ENCODE assay signal across 18 cellular contexts in the genomic region with DNA sequence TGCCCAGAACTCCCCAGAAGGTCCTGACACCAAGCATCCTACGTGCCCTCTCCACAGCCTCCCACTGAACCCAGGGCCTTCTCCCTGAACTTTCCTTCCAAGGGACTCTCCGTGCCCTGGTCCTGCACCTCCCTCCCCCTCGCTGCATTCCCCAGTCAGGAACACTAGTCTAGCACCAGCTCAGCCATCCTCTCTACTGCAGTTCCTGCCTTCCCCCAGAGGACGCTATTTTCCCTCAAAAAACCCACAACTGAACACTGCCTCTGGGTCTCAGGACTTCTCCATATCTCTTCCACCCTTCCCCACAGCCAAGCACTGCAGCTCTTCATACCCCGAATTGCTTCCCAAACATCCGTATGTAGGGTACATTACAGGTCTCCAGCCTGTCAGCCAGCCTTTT. TPM values are rescaled to one million over a fixed set of nuclear protein-coding genes. Genes with fewer than 3 reads are reported as not detected.
A peak's percentile ranks its signal among the peaks of the same experiment; 100 is the strongest.
DNase-seq lines count a peak whose midpoint lies in the region; ATAC-seq, FAIRE-seq and TF ChIP-seq lines count a peak whose summit lies in the region.
"Had no signal": no experiment of that assay in that cellular context is flagged by ENCODE, and none has a peak within 500 bp of the region (broad histone marks: within the 10 kb centered on the region; RNA-seq: fewer than 3 reads in every experiment).

No MANE protein-coding gene starts in this region.

- RAD21 ChIA-PET in HCT116 (lab: Charles Lee; ENCODE audit: low non-redundant PET in 1 of 2, low total read pairs in 2 of 2, uncharacterized antibody in 2 of 2, unreplicated experiment in 2 of 2) = interaction anchor here in 1 of 2 experiments (1.7 kb wide), 1 partner anchor 14 kb away, joined by 4 read pairs; no protein-coding TSS in a partner anchor

- H2AFZ ChIP-seq in HCT116 (ENCODE audit: low read depth, low read length, poor library complexity, severe bottlenecking) = no peak overlapping the region
- H2AFZ ChIP-seq in K562 (ENCODE audit: low read depth, low read length) = no peak overlapping the region
- H2AFZ ChIP-seq in keratinocyte (ENCODE audit: control insufficient read depth, low read length) = no peak overlapping the region

- H3K27me3 Mint-ChIP-seq in Caco-2 (ENCODE audit: insufficient read depth, unreplicated experiment) = no peaks in the 10 kb centered on the region

- peak overlapping the region; percentile 43 for H3K27ac Mint-ChIP-seq in Caco-2 (ENCODE audit: unreplicated experiment)

- no peaks in the 10 kb centered on the region for H3K36me3 Mint-ChIP-seq in Caco-2 (ENCODE audit: insufficient read depth, unreplicated experiment)

- H3K36me3 ChIP-seq in Caco-2 (ENCODE audit: control insufficient read depth, insufficient read depth, low read length) = no peaks in the 10 kb centered on the region
- H3K36me3 ChIP-seq in HCT116 (ENCODE audit: control insufficient read depth in 1 of 2, insufficient read depth in 2 of 2, low read length in 2 of 2) = no peaks in the 10 kb centered on the region
- H3K36me3 ChIP-seq in K562 (ENCODE audit: control insufficient read depth, insufficient read depth, low read length) = no peaks in the 10 kb centered on the region
- peaks cover 7 to 16% of the 10 kb centered on the region in 2 experiments for H3K36me3 ChIP-seq in keratinocyte (ENCODE audit: control insufficient read depth in 2 of 2, extremely low read depth in 1 of 2, insufficient read depth in 2 of 2, low read length in 2 of 2)
- peaks cover 0 to 26% (median 5%) of the 10 kb centered on the region in 3 donors for H3K36me3 ChIP-seq in tibial artery
- H3K36me3 ChIP-seq: HAP-1 had no signal

- TF ChIP-seq RAD21 in HCT116 (IDR thresholded peaks at IDR 0.05; ENCODE audit: low read depth) (no peak), K562 (CRISPR knock-in tag; conservative IDR thresholded peaks at IDR 0.05 in 1 of 2, IDR thresholded peaks at IDR 0.05 in 1 of 2) (no peak)

- H3K4me2 ChIP-seq in HCT116 (ENCODE audit: low read length) = peak overlapping the region; percentile 43
- no peak overlapping the region for H3K4me2 ChIP-seq in K562 (ENCODE audit: insufficient read depth, low read length)
- H3K4me2 ChIP-seq in keratinocyte (ENCODE audit: control insufficient read depth, extremely low read depth, insufficient read depth, low read depth, low read length) = no peak overlapping the region

- no peak for TF ChIP-seq CTCF in Caco-2 (IDR thresholded peaks at IDR 0.05; ENCODE audit: insufficient read depth in 1 of 2, low read depth in 1 of 2, low read length in 1 of 2, severe bottlenecking in 1 of 2, unreplicated experiment in 1 of 2)
- TF ChIP-seq CTCF in HCT116 (IDR thresholded peaks at IDR 0.05 in 2 of 3, conservative IDR thresholded peaks at IDR 0.05 in 1 of 3; ENCODE audit: borderline replicate concordance in 1 of 3, insufficient read depth in 1 of 3, low read depth in 2 of 3, low read length in 2 of 3) = peak in 1 of 3 experiments; percentile 31; a peak in 1 of 6 replicates
- TF ChIP-seq CTCF in K562 (IDR thresholded peaks at IDR 0.05 in 2 of 3, conservative IDR thresholded peaks at IDR 0.05 in 1 of 3; ENCODE audit: insufficient read depth in 2 of 3, low read depth in 1 of 3, low read length in 3 of 3) = peak; percentile 31 to 35 (median 35); a peak in 3 of 6 replicates
- TF ChIP-seq CTCF in keratinocyte (optimal IDR thresholded peaks at IDR 0.05 in 1 of 3, IDR thresholded peaks at IDR 0.05 in 1 of 3, conservative IDR thresholded peaks at IDR 0.05 in 1 of 3; ENCODE audit: extremely low read depth in 1 of 3, insufficient read depth in 2 of 3, low read length in 3 of 3) = no peak
- no peak for TF ChIP-seq CTCF in tibial artery (IDR thresholded peaks at IDR 0.05)

- in situ Hi-C loops in K562 (cut with MboI) = no loop called here

- H4K20me1 ChIP-seq in HCT116 (ENCODE audit: insufficient read depth) = no peaks in the 10 kb centered on the region
- no peaks in the 10 kb centered on the region; the same call in 1 of the 2 replicates for H4K20me1 ChIP-seq in K562 (replicated peaks; ENCODE audit: control insufficient read depth, insufficient read depth, low read length)
- no peaks in the 10 kb centered on the region for H4K20me1 ChIP-seq in keratinocyte (ENCODE audit: control insufficient read depth, extremely low read depth, insufficient read depth, low read length)

- FAIRE-seq in K562 (lab: Jason Lieb, UNC) (no peak), keratinocyte (lab: Jason Lieb, UNC) (no peak)

- H3K9ac ChIP-seq in HCT116 (ENCODE audit: low read length) (peak overlapping the region; percentile 48), K562 (ENCODE audit: insufficient read depth in 1 of 2, low read depth in 2 of 2, low read length in 2 of 2) (no peak overlapping the region), keratinocyte (ENCODE audit: control insufficient read depth, extremely low read depth, insufficient read depth, low read length) (no peak overlapping the region)

- dilution Hi-C loops in keratinocyte (cut with MboI; ENCODE audit: extremely low pct_ligation_motif_present, low sequenced_read_pairs) = no loop called here

- no peaks in the 10 kb centered on the region for H3K9me3 ChIP-seq in Caco-2
- H3K9me3 ChIP-seq in HCT116 (ENCODE audit: control insufficient read depth in 1 of 2, insufficient read depth in 1 of 2, low read depth in 1 of 2, low read length in 2 of 2) = no peaks in the 10 kb centered on the region
- no peaks in the 10 kb centered on the region for H3K9me3 ChIP-seq in K562 (replicated peaks; ENCODE audit: control insufficient read depth, insufficient read depth, low read depth, low read length)
- H3K9me3 ChIP-seq in keratinocyte (ENCODE audit: control insufficient read depth, low read depth, low read length) = no peaks in the 10 kb centered on the region
- no peaks in the 10 kb centered on the region for H3K9me3 ChIP-seq in tibial artery
- H3K9me3 ChIP-seq: HAP-1 had no signal

- H3K27me3 ChIP-seq in Caco-2 (replicated peaks; ENCODE audit: control insufficient read depth, insufficient read depth, low read length) (no peaks in the 10 kb centered on the region), HCT116 (ENCODE audit: insufficient read depth, low read length) (no peaks in the 10 kb centered on the region), K562 (ENCODE audit: control insufficient read depth in 2 of 2, insufficient read depth in 2 of 2, low read length in 2 of 2) (0 out of 5 replicates have a peak, but pooled peaks cover 0 to 5% of the 10 kb centered on the region in 2 experiments), keratinocyte (ENCODE audit: control insufficient read depth, extremely low read depth, insufficient read depth, low read length) (no peaks in the 10 kb centered on the region), tibial artery (no peaks in the 10 kb centered on the region)

- CTCF ChIA-PET in Caco-2 (lab: Charles Lee) (no interaction called here), HCT116 (lab: Charles Lee) (interaction anchor here (1.4 to 2.1 kb wide), 2 partner anchors 9 to 14 kb away, joined by 7 to 17 read pairs; no protein-coding TSS in a partner anchor), K562 (lab: Yijun Ruan, JAX; ENCODE audit: low intra/inter-chr PET ratio) (interaction anchor here (0.5 kb wide), 1 partner anchor 1296 kb away, joined by 3 read pairs; no protein-coding TSS in a partner anchor)

- H3K27ac ChIP-seq in HCT116 (ENCODE audit: low read depth, low read length) (peak overlapping the region; percentile 44; the same call in 1 of the 2 replicates), K562 (ENCODE audit: extremely low read depth, low read depth, low read length) (no peak overlapping the region), keratinocyte (ENCODE audit: control insufficient read depth, insufficient read depth, low read length) (peak overlapping the region; percentile 77), tibial artery (no peak overlapping the region)

- H3K79me2 ChIP-seq in HCT116 (ENCODE audit: insufficient read depth, low read length) (no peaks in the 10 kb centered on the region), K562 (ENCODE audit: control insufficient read depth, insufficient read depth, low read length) (no peaks in the 10 kb centered on the region), keratinocyte (ENCODE audit: control insufficient read depth, insufficient read depth, low read length) (peaks cover 7% of the 10 kb centered on the region)

- POLR2A ChIA-PET in Caco-2 (lab: Charles Lee) = no interaction called here
- POLR2A ChIA-PET in HCT116 (lab: Charles Lee) = interaction anchor here (0.6 to 1.1 kb wide), 2 partner anchors 11 to 20 kb away, joined by 3 read pairs; no protein-coding TSS in a partner anchor
- POLR2A ChIA-PET in K562 (lab: Yijun Ruan, JAX) = interaction anchor here (0.6 to 1.7 kb wide), 5 partner anchors 10 to 191 kb away, joined by 3 to 5 read pairs (median 3); no protein-coding TSS in a partner anchor

- no TSS peak for BruUV-seq in Caco-2 (replicated peaks; lab: Mats Ljungman, UMichigan)
- BruUV-seq in HCT116 (replicated peaks; lab: Mats Ljungman, UMichigan) = no TSS peak
- no TSS peak for BruUV-seq in K562 (replicated peaks; lab: Mats Ljungman, UMichigan)

- TF ChIP-seq POLR2A in HCT116 (IDR thresholded peaks at IDR 0.05; ENCODE audit: borderline replicate concordance, extremely low read depth, insufficient read depth, insufficient read length) = no peak
- no peak for TF ChIP-seq POLR2A in K562 (conservative IDR thresholded peaks at IDR 0.05)

- no peaks in the 10 kb centered on the region for H3K9me3 Mint-ChIP-seq in Caco-2 (ENCODE audit: unreplicated experiment)

- 44% methylated on average over 6 of the region's 6 CpGs for WGBS in K562 (ENCODE audit: insufficient coverage, low coverage, missing lambda C conversion rate)

- peaks cover 3% of the 10 kb centered on the region; the same call in 1 of the 2 replicates for H3K9me2 ChIP-seq in HCT116 (ENCODE audit: insufficient read depth)

- H3K4me1 Mint-ChIP-seq in Caco-2 (ENCODE audit: low read depth, unreplicated experiment) = peaks cover 8% of the 10 kb centered on the region

- H3K4me3 Mint-ChIP-seq in Caco-2 (ENCODE audit: unreplicated experiment) = no peak overlapping the region

- H3K4me1 ChIP-seq in Caco-2 = no peaks in the 10 kb centered on the region
- peaks cover 10 to 68% of the 10 kb centered on the region in 2 experiments for H3K4me1 ChIP-seq in HCT116 (ENCODE audit: control insufficient read depth in 1 of 2, insufficient read depth in 2 of 2, low read length in 2 of 2)
- H3K4me1 ChIP-seq in K562 (replicated peaks in 1 of 2; ENCODE audit: control insufficient read depth in 2 of 2, insufficient read depth in 2 of 2, low read length in 2 of 2) = no peaks in the 10 kb centered on the region
- H3K4me1 ChIP-seq in keratinocyte (ENCODE audit: control insufficient read depth, extremely low read depth, insufficient read depth, low read length) = peaks cover 45% of the 10 kb centered on the region
- no peaks in the 10 kb centered on the region for H3K4me1 ChIP-seq in tibial artery
- H3K4me1 ChIP-seq: HAP-1 had no signal

- no peak for DNase-seq in Caco-2
- no peak for DNase-seq in HCT116 (ENCODE audit: low read depth, low spot score)
- no peak for DNase-seq in K562 (ENCODE audit: extremely low read depth in 1 of 4, low spot score in 3 of 4)
- no peak for DNase-seq in keratinocyte (ENCODE audit: low read depth, low spot score)
- no peak for DNase-seq in tibial artery
- no peak for DNase-seq in HPDE6-E6E7 (ENCODE audit: extremely low spot score)
- no peak for DNase-seq in NCI-H1694 treated with DMSO at 0.1 percent for 48 hours (lab: John Stamatoyannopoulos, UW)
- DNase-seq: DMS 273 treated with DMSO at 0.1 percent for 48 hours; GDM1; KBM-7; NCI-H1105 treated with DMSO at 0.1 percent for 48 hours; NCI-H1694; NCI-H510A; NCI-H748 treated with DMSO at 0.1 percent for 48 hours; NK-92 treated with Interleukin-12 subunit alpha and Interleukin-12 subunit beta, amount 100 ng/mL, for 24 hours; SHP77 treated with DMSO at 0.1 percent for 48 hours had no signal

- ATAC-seq in HCT116 (peak; percentile 46), K562 (peak; percentile 62)

- H3K4me3 ChIP-seq in Caco-2 (ENCODE audit: low read depth, low read length) (no peak overlapping the region), HCT116 (replicated peaks in 1 of 2; ENCODE audit: low read depth in 1 of 2, low read length in 2 of 2) (no peak overlapping the region), K562 (no peak overlapping the region), keratinocyte (ENCODE audit: control insufficient read depth in 2 of 3, extremely low read depth in 1 of 3, insufficient read depth in 2 of 3, low read depth in 1 of 3, low read length in 3 of 3) (no peak overlapping the region), tibial artery (no peak overlapping the region)
- H3K4me3 ChIP-seq: HAP-1 had no signal

- no peaks in the 10 kb centered on the region for H3K9me1 ChIP-seq in K562 (ENCODE audit: control insufficient read depth, insufficient read depth, low read length)
- H3K9me1 ChIP-seq in keratinocyte (ENCODE audit: control insufficient read depth, extremely low read depth, insufficient read depth, low read length) = no peaks in the 10 kb centered on the region

- no peak for TF ChIP-seq EP300 in K562 (IDR thresholded peaks at IDR 0.05; ENCODE audit: low read length)

- intact Hi-C loops in Caco-2 (cut with micrococcal nuclease; ENCODE audit: unreplicated experiment) = no loop called here
- intact Hi-C loops in HCT116 (cut with micrococcal nuclease) = no loop called here
- intact Hi-C loops in K562 (cut with micrococcal nuclease) = no loop called here
- intact Hi-C loops in tibial artery (cut with DNase I; ENCODE audit: low total_unique reads) = no loop called here

RNA-seq across cellular contexts. Expression of a gene that starts 12.6 kb away (rescaled TPM):
- total RNA-seq in Caco-2 (2022) = 0.26 TPM in 1 of 2 replicates, not detected in the other
- 36.4 TPM for total RNA-seq in HCT116 (2021; ENCODE audit: unreplicated experiment)
- 46.0 and 46.3 TPM in 2 replicates for polyA plus RNA-seq in HCT116 (2012)
- 0.74 TPM in 1 of 2 replicates, not detected in the other for total RNA-seq in K562 (2011; cell fraction: chromatin; rRNA removed; ENCODE audit: low replicate concordance)
- total RNA-seq in K562 (2011; cell fraction: nucleolus; rRNA removed) = 0.92 and 1.0 TPM in 2 replicates
- total RNA-seq in K562 (2011; cell fraction: nucleoplasm; rRNA removed) = 0.44 and 0.61 TPM in 2 replicates
- not detected in 2 replicates for total RNA-seq in K562 (2014; rRNA removed)
- total RNA-seq in K562 (2014; rRNA removed; fragmentation: Illumina TruSeq; extraction: Trizol) = not detected in 2 replicates
- total RNA-seq in K562 (2015; rRNA removed; fragmentation: Illumina TruSeq; extraction: Trizol) = not detected in 2 replicates
- total RNA-seq in K562 (2021) = 0.38 TPM in 1 of 2 replicates, not detected in the other
- polyA plus RNA-seq in K562 (2011; rRNA removed) = 0.06 and 0.07 TPM in 2 replicates
- polyA plus RNA-seq in K562 (2011; cell fraction: cytosol; rRNA removed) = not detected in 2 replicates
- polyA plus RNA-seq in K562 (2011; cell fraction: nucleus; rRNA removed) = 0.46 and 0.50 TPM in 2 replicates
- polyA plus RNA-seq in K562 (2012) = 0.22 and 0.55 TPM in 2 replicates
- polyA plus RNA-seq in K562 (2014; fragmentation: Illumina TruSeq; extraction: Trizol) = not detected in 2 replicates
- polyA plus RNA-seq in K562 (2014; fragmentation: Nextera tagmentation; extraction: Ambion mirVana) = not detected
- not detected in 2 replicates for polyA plus RNA-seq in K562 (2014; rRNA removed)
- not detected in 2 replicates for polyA minus RNA-seq in K562 (2011; rRNA and poly(A)+ RNA removed)
- not detected in 2 replicates for polyA minus RNA-seq in K562 (2011; cell fraction: cytosol; rRNA and poly(A)+ RNA removed)
- 0.11 and 0.27 TPM in 2 replicates for polyA minus RNA-seq in K562 (2011; cell fraction: nucleus; rRNA and poly(A)+ RNA removed)
- polyA plus RNA-seq in keratinocyte = 27.2 to 49.5 TPM (median 36.0 TPM) in 3 replicates
- polyA plus RNA-seq in keratinocyte (2011; ENCODE audit: low read depth) = 8.9 TPM
- polyA plus RNA-seq in keratinocyte (2011; cell fraction: cytosol; rRNA removed) = 16.7 and 46.2 TPM in 2 replicates
- 106 and 145 TPM in 2 replicates for polyA plus RNA-seq in keratinocyte (2011; cell fraction: nucleus; rRNA removed)
- 37.6 and 101 TPM in 2 replicates for polyA plus RNA-seq in keratinocyte (2012; ENCODE audit: low replicate concordance)
- polyA minus RNA-seq in keratinocyte = 15.1 to 47.6 TPM (median 17.2 TPM) in 3 replicates
- 62.5 TPM for polyA minus RNA-seq in keratinocyte (2011; cell fraction: cytosol; rRNA and poly(A)+ RNA removed)
- polyA minus RNA-seq in keratinocyte (2011; cell fraction: nucleus; rRNA and poly(A)+ RNA removed) = 36.9 and 48.7 TPM in 2 replicates
- polyA plus RNA-seq: AG04450 had no signal

RNA-seq across cellular contexts. Expression of a gene that starts 25.7 kb away (rescaled TPM):
- 14.1 and 15.9 TPM in 2 replicates for total RNA-seq in Caco-2 (2022)
- 18.7 TPM for total RNA-seq in HCT116 (2021; ENCODE audit: unreplicated experiment)
- polyA plus RNA-seq in HCT116 (2012) = 16.2 and 18.9 TPM in 2 replicates
- total RNA-seq in K562 (2011; cell fraction: chromatin; rRNA removed; ENCODE audit: low replicate concordance) = 24.0 and 67.1 TPM in 2 replicates
- 41.3 and 46.4 TPM in 2 replicates for total RNA-seq in K562 (2011; cell fraction: nucleolus; rRNA removed)
- total RNA-seq in K562 (2011; cell fraction: nucleoplasm; rRNA removed) = 28.3 and 29.6 TPM in 2 replicates
- total RNA-seq in K562 (2014; rRNA removed) = 17.5 and 27.9 TPM in 2 replicates
- total RNA-seq in K562 (2014; rRNA removed; fragmentation: Illumina TruSeq; extraction: Trizol) = 7.8 and 10.0 TPM in 2 replicates
- total RNA-seq in K562 (2015; rRNA removed; fragmentation: Illumina TruSeq; extraction: Trizol) = 16.1 and 16.2 TPM in 2 replicates
- 28.4 and 30.8 TPM in 2 replicates for total RNA-seq in K562 (2021)
- 13.9 and 19.1 TPM in 2 replicates for polyA plus RNA-seq in K562 (2011; rRNA removed)
- polyA plus RNA-seq in K562 (2011; cell fraction: cytosol; rRNA removed) = 27.1 and 36.4 TPM in 2 replicates
- 59.2 and 89.3 TPM in 2 replicates for polyA plus RNA-seq in K562 (2011; cell fraction: nucleus; rRNA removed)
- 27.4 and 30.4 TPM in 2 replicates for polyA plus RNA-seq in K562 (2012)
- polyA plus RNA-seq in K562 (2014; fragmentation: Illumina TruSeq; extraction: Trizol) = 24.7 and 27.1 TPM in 2 replicates
- polyA plus RNA-seq in K562 (2014; fragmentation: Nextera tagmentation; extraction: Ambion mirVana) = 1 to 10 TPM; 7.0 to 9.8 TPM
- 18.6 and 22.0 TPM in 2 replicates for polyA plus RNA-seq in K562 (2014; rRNA removed)
- polyA minus RNA-seq in K562 (2011; rRNA and poly(A)+ RNA removed) = 18.8 and 24.2 TPM in 2 replicates
- 16.5 and 21.7 TPM in 2 replicates for polyA minus RNA-seq in K562 (2011; cell fraction: cytosol; rRNA and poly(A)+ RNA removed)
- 18.4 and 22.3 TPM in 2 replicates for polyA minus RNA-seq in K562 (2011; cell fraction: nucleus; rRNA and poly(A)+ RNA removed)
- polyA plus RNA-seq in keratinocyte = 20.7 to 40.0 TPM (median 35.7 TPM) in 3 replicates
- polyA plus RNA-seq in keratinocyte (2011; ENCODE audit: low read depth) = 29.5 TPM
- 23.3 and 31.4 TPM in 2 replicates for polyA plus RNA-seq in keratinocyte (2011; cell fraction: cytosol; rRNA removed)
- polyA plus RNA-seq in keratinocyte (2011; cell fraction: nucleus; rRNA removed) = 88.6 and 100 TPM in 2 replicates
- polyA plus RNA-seq in keratinocyte (2012; ENCODE audit: low replicate concordance) = 28.3 and 31.7 TPM in 2 replicates
- polyA minus RNA-seq in keratinocyte = 68.1 to 123 TPM (median 111 TPM) in 3 replicates
- 58.1 TPM for polyA minus RNA-seq in keratinocyte (2011; cell fraction: cytosol; rRNA and poly(A)+ RNA removed)
- polyA minus RNA-seq in keratinocyte (2011; cell fraction: nucleus; rRNA and poly(A)+ RNA removed) = 46.1 and 57.6 TPM in 2 replicates

RNA-seq across cellular contexts. Expression of a gene that starts 48.8 kb away (rescaled TPM):
- total RNA-seq in Caco-2 (2022) (29.0 and 29.5 TPM in 2 replicates), HCT116 (2021; ENCODE audit: unreplicated experiment) (53.2 TPM), K562 (2014; rRNA removed) (87.5 and 122 TPM in 2 replicates), K562 (2014; rRNA removed; fragmentation: Illumina TruSeq; extraction: Trizol) (31.9 and 39.4 TPM in 2 replicates), K562 (2015; rRNA removed; fragmentation: Illumina TruSeq; extraction: Trizol) (66.8 and 68.1 TPM in 2 replicates), K562 (2021) (94.1 and 97.3 TPM in 2 replicates)
- 31.5 and 32.2 TPM in 2 replicates for polyA plus RNA-seq in HCT116 (2012)
- 110 and 268 TPM in 2 replicates for total RNA-seq in K562 (2011; cell fraction: chromatin; rRNA removed; ENCODE audit: low replicate concordance)
- 191 and 199 TPM in 2 replicates for total RNA-seq in K562 (2011; cell fraction: nucleolus; rRNA removed)
- 123 and 150 TPM in 2 replicates for total RNA-seq in K562 (2011; cell fraction: nucleoplasm; rRNA removed)
- polyA plus RNA-seq in K562 (2011; rRNA removed) (63.1 and 71.2 TPM in 2 replicates), K562 (2014; fragmentation: Illumina TruSeq; extraction: Trizol) (81.1 and 106 TPM in 2 replicates), K562 (2014; fragmentation: Nextera tagmentation; extraction: Ambion mirVana) (10 to 100 TPM; 17.9 to 27.0 TPM), K562 (2014; rRNA removed) (93.2 and 110 TPM in 2 replicates), keratinocyte (30.3 to 35.1 TPM (median 33.5 TPM) in 3 replicates)
- polyA plus RNA-seq in K562 (2011; cell fraction: cytosol; rRNA removed) = 117 and 149 TPM in 2 replicates
- 379 and 380 TPM in 2 replicates for polyA plus RNA-seq in K562 (2011; cell fraction: nucleus; rRNA removed)
- 39.2 and 65.5 TPM in 2 replicates for polyA plus RNA-seq in K562 (2012)
- 50.3 and 52.5 TPM in 2 replicates for polyA minus RNA-seq in K562 (2011; rRNA and poly(A)+ RNA removed)
- polyA minus RNA-seq in K562 (2011; cell fraction: cytosol; rRNA and poly(A)+ RNA removed) = 35.5 and 48.5 TPM in 2 replicates
- polyA minus RNA-seq in K562 (2011; cell fraction: nucleus; rRNA and poly(A)+ RNA removed) = 96.7 and 113 TPM in 2 replicates
- polyA plus RNA-seq in keratinocyte (2011; ENCODE audit: low read depth) = 20.3 TPM
- 20.0 and 29.5 TPM in 2 replicates for polyA plus RNA-seq in keratinocyte (2011; cell fraction: cytosol; rRNA removed)
- 72.0 and 76.9 TPM in 2 replicates for polyA plus RNA-seq in keratinocyte (2011; cell fraction: nucleus; rRNA removed)
- 25.8 and 25.9 TPM in 2 replicates for polyA plus RNA-seq in keratinocyte (2012; ENCODE audit: low replicate concordance)
- polyA minus RNA-seq in keratinocyte = 29.9 to 66.6 TPM (median 33.9 TPM) in 3 replicates
- 35.1 TPM for polyA minus RNA-seq in keratinocyte (2011; cell fraction: cytosol; rRNA and poly(A)+ RNA removed)
- 19.2 and 21.3 TPM in 2 replicates for polyA minus RNA-seq in keratinocyte (2011; cell fraction: nucleus; rRNA and poly(A)+ RNA removed)

RNA-seq across cellular contexts. Expression of a gene that starts 53.7 kb away (rescaled TPM):
- total RNA-seq in Caco-2 (2022) (89.9 and 91.2 TPM in 2 replicates), HCT116 (2021; ENCODE audit: unreplicated experiment) (122 TPM), K562 (2014; rRNA removed) (296 and 328 TPM in 2 replicates), K562 (2014; rRNA removed; fragmentation: Illumina TruSeq; extraction: Trizol) (143 and 167 TPM in 2 replicates), K562 (2015; rRNA removed; fragmentation: Illumina TruSeq; extraction: Trizol) (196 and 203 TPM in 2 replicates), K562 (2021) (279 and 286 TPM in 2 replicates)
- 142 and 154 TPM in 2 replicates for polyA plus RNA-seq in HCT116 (2012)
- total RNA-seq in K562 (2011; cell fraction: chromatin; rRNA removed; ENCODE audit: low replicate concordance) = 240 and 478 TPM in 2 replicates
- total RNA-seq in K562 (2011; cell fraction: nucleolus; rRNA removed) = 771 and 1,062 TPM in 2 replicates
- total RNA-seq in K562 (2011; cell fraction: nucleoplasm; rRNA removed) = 571 and 616 TPM in 2 replicates
- polyA plus RNA-seq in K562 (2011; rRNA removed) (220 and 288 TPM in 2 replicates), K562 (2014; fragmentation: Illumina TruSeq; extraction: Trizol) (186 and 195 TPM in 2 replicates), K562 (2014; fragmentation: Nextera tagmentation; extraction: Ambion mirVana) (100 to 1,000 TPM; 137 to 276 TPM), K562 (2014; rRNA removed) (282 and 348 TPM in 2 replicates), keratinocyte (195 to 325 TPM (median 233 TPM) in 3 replicates)
- polyA plus RNA-seq in K562 (2011; cell fraction: cytosol; rRNA removed) = 552 and 632 TPM in 2 replicates
- 601 and 849 TPM in 2 replicates for polyA plus RNA-seq in K562 (2011; cell fraction: nucleus; rRNA removed)
- polyA plus RNA-seq in K562 (2012) = 179 and 264 TPM in 2 replicates
- polyA minus RNA-seq in K562 (2011; rRNA and poly(A)+ RNA removed) = 127 and 130 TPM in 2 replicates
- polyA minus RNA-seq in K562 (2011; cell fraction: cytosol; rRNA and poly(A)+ RNA removed) = 83.6 and 86.7 TPM in 2 replicates
- polyA minus RNA-seq in K562 (2011; cell fraction: nucleus; rRNA and poly(A)+ RNA removed) = 102 and 149 TPM in 2 replicates
- 37.8 TPM for polyA plus RNA-seq in keratinocyte (2011; ENCODE audit: low read depth)
- 213 and 278 TPM in 2 replicates for polyA plus RNA-seq in keratinocyte (2011; cell fraction: cytosol; rRNA removed)
- 257 and 265 TPM in 2 replicates for polyA plus RNA-seq in keratinocyte (2011; cell fraction: nucleus; rRNA removed)
- 176 and 266 TPM in 2 replicates for polyA plus RNA-seq in keratinocyte (2012; ENCODE audit: low replicate concordance)
- polyA minus RNA-seq in keratinocyte = 176 to 259 TPM (median 180 TPM) in 3 replicates
- polyA minus RNA-seq in keratinocyte (2011; cell fraction: cytosol; rRNA and poly(A)+ RNA removed) = 211 TPM
- 69.2 and 72.5 TPM in 2 replicates for polyA minus RNA-seq in keratinocyte (2011; cell fraction: nucleus; rRNA and poly(A)+ RNA removed)

RNA-seq across cellular contexts. Expression of a gene that starts 58.0 kb away (rescaled TPM):
- total RNA-seq in Caco-2 (2022) (28.6 and 31.5 TPM in 2 replicates), HCT116 (2021; ENCODE audit: unreplicated experiment) (76.8 TPM), K562 (2014; rRNA removed) (86.8 and 116 TPM in 2 replicates), K562 (2014; rRNA removed; fragmentation: Illumina TruSeq; extraction: Trizol) (23.4 and 31.0 TPM in 2 replicates), K562 (2015; rRNA removed; fragmentation: Illumina TruSeq; extraction: Trizol) (43.8 and 45.9 TPM in 2 replicates), K562 (2021) (76.2 and 78.0 TPM in 2 replicates)
- polyA plus RNA-seq in HCT116 (2012) = 63.9 and 73.1 TPM in 2 replicates
- total RNA-seq in K562 (2011; cell fraction: chromatin; rRNA removed; ENCODE audit: low replicate concordance) = 27.8 and 57.7 TPM in 2 replicates
- total RNA-seq in K562 (2011; cell fraction: nucleolus; rRNA removed) = 51.2 and 57.7 TPM in 2 replicates
- 45.8 and 54.2 TPM in 2 replicates for total RNA-seq in K562 (2011; cell fraction: nucleoplasm; rRNA removed)
- polyA plus RNA-seq in K562 (2011; rRNA removed) (39.0 and 43.9 TPM in 2 replicates), K562 (2014; fragmentation: Illumina TruSeq; extraction: Trizol) (63.7 and 69.7 TPM in 2 replicates), K562 (2014; fragmentation: Nextera tagmentation; extraction: Ambion mirVana) (1 to 10 TPM; 1.3 to 2.8 TPM), K562 (2014; rRNA removed) (71.9 and 85.4 TPM in 2 replicates), keratinocyte (39.6 to 60.7 TPM (median 50.4 TPM) in 3 replicates)
- 78.6 and 206 TPM in 2 replicates for polyA plus RNA-seq in K562 (2011; cell fraction: cytosol; rRNA removed)
- 55.1 and 117 TPM in 2 replicates for polyA plus RNA-seq in K562 (2011; cell fraction: nucleus; rRNA removed)
- 44.8 and 50.7 TPM in 2 replicates for polyA plus RNA-seq in K562 (2012)
- polyA minus RNA-seq in K562 (2011; rRNA and poly(A)+ RNA removed) = 21.4 and 27.7 TPM in 2 replicates
- polyA minus RNA-seq in K562 (2011; cell fraction: cytosol; rRNA and poly(A)+ RNA removed) = 40.9 and 42.3 TPM in 2 replicates
- polyA minus RNA-seq in K562 (2011; cell fraction: nucleus; rRNA and poly(A)+ RNA removed) = 26.7 and 28.3 TPM in 2 replicates
- polyA plus RNA-seq in keratinocyte (2011; ENCODE audit: low read depth) = 10.2 TPM
- 28.8 and 65.0 TPM in 2 replicates for polyA plus RNA-seq in keratinocyte (2011; cell fraction: cytosol; rRNA removed)
- 25.2 and 34.4 TPM in 2 replicates for polyA plus RNA-seq in keratinocyte (2011; cell fraction: nucleus; rRNA removed)
- polyA plus RNA-seq in keratinocyte (2012; ENCODE audit: low replicate concordance) = 39.3 and 79.8 TPM in 2 replicates
- polyA minus RNA-seq in keratinocyte = 43.2 to 116 TPM (median 55.0 TPM) in 3 replicates
- 108 TPM for polyA minus RNA-seq in keratinocyte (2011; cell fraction: cytosol; rRNA and poly(A)+ RNA removed)
- 21.2 and 21.3 TPM in 2 replicates for polyA minus RNA-seq in keratinocyte (2011; cell fraction: nucleus; rRNA and poly(A)+ RNA removed)

Comparison
In these comparisons a context has a peak if more than half of its experiments do, and no peak if none do; other contexts are left out.
1. CTCF ChIP-seq: peak in K562 (3 of 3); none in Caco-2 (0 of 2), keratinocyte (0 of 3) and tibial artery (0 of 2).
2. H3K27ac ChIP-seq: peak in HCT116 (single experiment) and keratinocyte (single experiment); none in K562 (single experiment) and tibial artery (0 of 2).
3. RNA of a gene that starts 12.6 kb away (total RNA-seq): 36.4 TPM in HCT116 (single experiment); 0.38 to 1.0 TPM in K562 and 0.26 TPM in Caco-2; every median in the first group is over 10 times any median in the second.